1 cellular context compared by ENCODE assay signal in the genomic region with DNA sequence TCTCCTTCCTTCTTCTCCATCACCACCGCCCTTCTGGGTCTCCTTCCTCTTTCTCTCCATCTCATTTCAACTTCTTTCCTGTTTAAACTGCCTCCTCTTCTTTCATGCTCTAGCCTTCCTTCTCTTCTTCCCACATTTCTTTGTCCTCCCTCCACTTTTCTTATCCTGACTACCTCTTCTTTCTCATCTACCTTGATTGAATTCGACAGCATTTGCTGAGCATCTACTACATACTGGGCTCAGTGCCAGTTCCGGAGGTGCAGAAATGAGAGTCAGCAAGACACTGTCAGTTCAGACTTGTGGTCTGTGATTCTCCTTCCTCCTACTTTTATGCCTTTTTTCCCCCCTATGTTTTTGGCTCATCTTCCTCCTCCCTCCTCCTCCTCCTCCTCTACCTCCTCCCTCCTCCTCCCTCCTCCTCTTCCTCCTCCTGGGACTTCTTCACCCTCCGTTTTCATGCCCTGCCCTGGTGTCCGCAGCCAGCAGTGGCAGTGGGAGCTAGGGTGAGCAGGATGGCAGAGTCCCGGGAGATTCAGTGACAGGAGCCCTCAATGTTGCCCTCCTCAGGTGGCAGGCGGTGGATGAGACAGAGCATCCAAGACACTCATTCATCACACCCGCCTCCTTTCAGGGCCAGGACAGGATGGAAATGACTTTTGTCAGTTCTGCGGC.
TF ChIP-seq lines count a peak whose summit lies in the region.

No MANE protein-coding gene starts in this region.

TF ChIP-seq in GM23338, 12 proteins besides CTCF, POLR2A, EP300 and RAD21 (continued from another document):
- TF ChIP-seq JUNB (IDR thresholded peaks at IDR 0.05; ENCODE audit: unreplicated experiment) (no peak), CREB1 (CRISPR knock-in tag; IDR thresholded peaks at IDR 0.05; ENCODE audit: low read depth) (no peak), ZNF114 (CRISPR knock-in tag; IDR thresholded peaks at IDR 0.05) (no peak), STAT1 (IDR thresholded peaks at IDR 0.05; ENCODE audit: unreplicated experiment) (no peak), EZH2 (IDR thresholded peaks at IDR 0.05; ENCODE audit: low read depth, unreplicated experiment) (no peak), POLR2AphosphoS5 (IDR thresholded peaks at IDR 0.05; ENCODE audit: low read depth) (no peak), EZH2phosphoT487 (IDR thresholded peaks at IDR 0.05; ENCODE audit: unreplicated experiment) (no peak)
- TF ChIP-seq, protein P1, sequence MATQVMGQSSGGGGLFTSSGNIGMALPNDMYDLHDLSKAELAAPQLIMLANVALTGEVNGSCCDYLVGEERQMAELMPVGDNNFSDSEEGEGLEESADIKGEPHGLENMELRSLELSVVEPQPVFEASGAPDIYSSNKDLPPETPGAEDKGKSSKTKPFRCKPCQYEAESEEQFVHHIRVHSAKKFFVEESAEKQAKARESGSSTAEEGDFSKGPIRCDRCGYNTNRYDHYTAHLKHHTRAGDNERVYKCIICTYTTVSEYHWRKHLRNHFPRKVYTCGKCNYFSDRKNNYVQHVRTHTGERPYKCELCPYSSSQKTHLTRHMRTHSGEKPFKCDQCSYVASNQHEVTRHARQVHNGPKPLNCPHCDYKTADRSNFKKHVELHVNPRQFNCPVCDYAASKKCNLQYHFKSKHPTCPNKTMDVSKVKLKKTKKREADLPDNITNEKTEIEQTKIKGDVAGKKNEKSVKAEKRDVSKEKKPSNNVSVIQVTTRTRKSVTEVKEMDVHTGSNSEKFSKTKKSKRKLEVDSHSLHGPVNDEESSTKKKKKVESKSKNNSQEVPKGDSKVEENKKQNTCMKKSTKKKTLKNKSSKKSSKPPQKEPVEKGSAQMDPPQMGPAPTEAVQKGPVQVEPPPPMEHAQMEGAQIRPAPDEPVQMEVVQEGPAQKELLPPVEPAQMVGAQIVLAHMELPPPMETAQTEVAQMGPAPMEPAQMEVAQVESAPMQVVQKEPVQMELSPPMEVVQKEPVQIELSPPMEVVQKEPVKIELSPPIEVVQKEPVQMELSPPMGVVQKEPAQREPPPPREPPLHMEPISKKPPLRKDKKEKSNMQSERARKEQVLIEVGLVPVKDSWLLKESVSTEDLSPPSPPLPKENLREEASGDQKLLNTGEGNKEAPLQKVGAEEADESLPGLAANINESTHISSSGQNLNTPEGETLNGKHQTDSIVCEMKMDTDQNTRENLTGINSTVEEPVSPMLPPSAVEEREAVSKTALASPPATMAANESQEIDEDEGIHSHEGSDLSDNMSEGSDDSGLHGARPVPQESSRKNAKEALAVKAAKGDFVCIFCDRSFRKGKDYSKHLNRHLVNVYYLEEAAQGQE (IDR thresholded peaks at IDR 0.05; ENCODE audit: unreplicated experiment): no peak
- TF ChIP-seq, protein P2, sequence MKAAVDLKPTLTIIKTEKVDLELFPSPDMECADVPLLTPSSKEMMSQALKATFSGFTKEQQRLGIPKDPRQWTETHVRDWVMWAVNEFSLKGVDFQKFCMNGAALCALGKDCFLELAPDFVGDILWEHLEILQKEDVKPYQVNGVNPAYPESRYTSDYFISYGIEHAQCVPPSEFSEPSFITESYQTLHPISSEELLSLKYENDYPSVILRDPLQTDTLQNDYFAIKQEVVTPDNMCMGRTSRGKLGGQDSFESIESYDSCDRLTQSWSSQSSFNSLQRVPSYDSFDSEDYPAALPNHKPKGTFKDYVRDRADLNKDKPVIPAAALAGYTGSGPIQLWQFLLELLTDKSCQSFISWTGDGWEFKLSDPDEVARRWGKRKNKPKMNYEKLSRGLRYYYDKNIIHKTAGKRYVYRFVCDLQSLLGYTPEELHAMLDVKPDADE (IDR thresholded peaks at IDR 0.05): no peak
TF ChIP-seq in GM23338: peak in this region for 0.
